In the genomic region with DNA sequence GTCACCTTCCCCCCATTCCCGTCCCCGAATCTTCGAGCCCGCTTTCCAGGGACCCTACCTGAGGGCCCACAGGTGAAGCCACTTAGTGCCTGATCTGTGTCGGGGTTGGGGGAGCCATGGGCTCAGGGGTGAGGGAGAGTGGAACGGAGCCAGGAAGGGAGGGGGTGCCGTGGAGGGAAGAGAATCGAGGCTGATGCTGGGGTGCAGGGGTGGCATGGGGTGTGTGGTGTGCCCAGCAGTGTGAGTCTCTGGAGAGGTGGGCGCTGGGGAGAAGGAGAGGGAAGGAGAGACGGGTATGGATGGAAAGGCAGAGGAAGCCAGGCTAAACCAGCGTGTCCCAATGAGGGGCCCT, we compare ENCODE assay signal across 9 cellular contexts. TPM values are rescaled to one million over a fixed set of nuclear protein-coding genes. Genes with fewer than 3 reads are reported as not detected.
A peak's percentile ranks its signal among the peaks of the same experiment; 100 is the strongest.
DNase-seq lines count a peak whose midpoint lies in the region; ATAC-seq and TF ChIP-seq lines count a peak whose summit lies in the region.
"Had no signal": no experiment of that assay in that cellular context is flagged by ENCODE, and none has a peak within 500 bp of the region (broad histone marks: within the 10 kb centered on the region; RNA-seq: fewer than 3 reads in every experiment).

No MANE protein-coding gene starts in this region.

- POLR2A ChIA-PET in activated CD8-positive, alpha-beta T cell treated with anti-CD3 and anti-CD28 coated beads for 36 hours (lab: Charles Lee): no interaction called here

- no peak for TF ChIP-seq CTCF in H9 (conservative IDR thresholded peaks at IDR 0.05)
- TF ChIP-seq CTCF in activated CD8-positive, alpha-beta T cell treated with anti-CD3 and anti-CD28 coated beads for 36 hours (IDR thresholded peaks at IDR 0.05): no peak
- TF ChIP-seq CTCF in right lobe of liver (IDR thresholded peaks at IDR 0.05): no peak
- TF ChIP-seq CTCF in spleen (IDR thresholded peaks at IDR 0.05 in 8 of 11, conservative IDR thresholded peaks at IDR 0.05 in 3 of 11): no peak

- no peak overlapping the region for H4K91ac ChIP-seq in H9 (ENCODE audit: insufficient read length, low read depth, low read length)

- H2BK120ac ChIP-seq in H9 (ENCODE audit: low read depth, low read length, poor library complexity, severe bottlenecking): no peak overlapping the region

- H3K4ac ChIP-seq in H9 (ENCODE audit: low read depth, low read length): no peak overlapping the region

- H2BK12ac ChIP-seq in H9 (ENCODE audit: insufficient read length, low read depth, low read length): no peak overlapping the region

- no peak overlapping the region for H3K9ac ChIP-seq in H9 (ENCODE audit: extremely low read depth, insufficient read length, low read length)

- peak; percentile 18 for ATAC-seq in activated CD8-positive, alpha-beta T cell treated with anti-CD3 and anti-CD28 coated beads for 36 hours
- no peak for ATAC-seq in right lobe of liver

- H3K27ac ChIP-seq in H9 (ENCODE audit: insufficient read length, low read depth, low read length) (no peak overlapping the region), right lobe of liver (peak overlapping the region; percentile 80 to 97 (median 84)), spleen (peak overlapping the region; percentile 15 to 82 (median 78))

- H3K4me3 Mint-ChIP-seq in H9: peak overlapping the region; percentile 51 to 56; a peak in 4 of 5 replicates
- H3K4me3 Mint-ChIP-seq in activated CD8-positive, alpha-beta T cell treated with anti-CD3 and anti-CD28 coated beads for 36 hours: peak overlapping the region; percentile 56
- H3K4me3 Mint-ChIP-seq in activated T-helper 2 cell treated with anti-CD3 and anti-CD28 coated beads, Interferon-gamma antibody, Interleukin-2, Interleukin-4, amounts not matched to agents 10 μg/mL and 5 μg/mL and 100 μg/mL, durations not matched to agents 14 hours and 24 hours and 36 hours (ENCODE audit: low read depth): no peak overlapping the region

- peaks cover 4% of the 10 kb centered on the region; the same call in 1 of the 2 replicates for H3K4me1 ChIP-seq in H9 (ENCODE audit: insufficient read depth, low read length)
- peaks cover 0 to 39% (median 14%) of the 10 kb centered on the region in 4 donors for H3K4me1 ChIP-seq in right lobe of liver
- H3K4me1 ChIP-seq in spleen: peaks cover 44 to 85% (median 68%) of the 10 kb centered on the region in 6 donors

- no peak overlapping the region for H2BK20ac ChIP-seq in H9 (ENCODE audit: low read depth, low read length, poor library complexity, severe bottlenecking)

- H4K5ac ChIP-seq in H9 (ENCODE audit: insufficient read length, low read depth, low read length): no peak overlapping the region

- no peaks in the 10 kb centered on the region; a peak in 3 of 7 replicates for H3K36me3 Mint-ChIP-seq in H9 (ENCODE audit: insufficient read depth in 1 of 3, low read depth in 3 of 3)
- no peaks in the 10 kb centered on the region for H3K36me3 Mint-ChIP-seq in activated CD8-positive, alpha-beta T cell treated with anti-CD3 and anti-CD28 coated beads for 36 hours (ENCODE audit: low read depth)
- no peaks in the 10 kb centered on the region for H3K36me3 Mint-ChIP-seq in activated T-helper 2 cell treated with anti-CD3 and anti-CD28 coated beads, Interferon-gamma antibody, Interleukin-2, Interleukin-4, amounts not matched to agents 10 μg/mL and 5 μg/mL and 100 μg/mL, durations not matched to agents 14 hours and 24 hours and 36 hours (ENCODE audit: low read depth)

- peaks cover 35 to 50% of the 10 kb centered on the region in 2 experiments for H3K4me1 Mint-ChIP-seq in H9
- H3K4me1 Mint-ChIP-seq in activated CD8-positive, alpha-beta T cell treated with anti-CD3 and anti-CD28 coated beads for 36 hours (ENCODE audit: low read depth): peaks cover 11% of the 10 kb centered on the region
- peaks cover 4% of the 10 kb centered on the region for H3K4me1 Mint-ChIP-seq in activated T-helper 2 cell treated with anti-CD3 and anti-CD28 coated beads, Interferon-gamma antibody, Interleukin-2, Interleukin-4, amounts not matched to agents 10 μg/mL and 5 μg/mL and 100 μg/mL, durations not matched to agents 14 hours and 24 hours and 36 hours (ENCODE audit: low read depth)

- no CpG with 5 or more reads among the region's 11 CpGs for WGBS in H9 (ENCODE audit: extremely low coverage, insufficient read length, low lambda C conversion rate)
- WGBS in right lobe of liver (ENCODE audit: insufficient coverage, low coverage, low lambda C conversion rate, missing lambda C conversion rate): 14% methylated on average over 11 of the region's 11 CpGs
- 7 to 16% (median 11%) methylated on average over 11 of the region's 11 CpGs for WGBS in spleen, 5 donors

- H2AK5ac ChIP-seq in H9 (ENCODE audit: insufficient read length, low read length): no peak overlapping the region

- DNase-seq in H9: no peak
- no peak for DNase-seq in activated CD8-positive, alpha-beta T cell treated with anti-CD3 and anti-CD28 coated beads for 36 hours
- peak in 1 of 3 donors; percentile 73 for DNase-seq in right lobe of liver
- DNase-seq in spleen: no peak
- DNase-seq in activated T-helper 2 cell treated with anti-CD3 and anti-CD28 coated beads, Interferon-gamma antibody, Interleukin-2, Interleukin-4, amounts not matched to agents 10 μg/mL and 5 μg/mL and 100 μg/mL, durations not matched to agents 14 hours and 24 hours and 36 hours (ENCODE audit: low spot score): no peak
- no peak for DNase-seq in GM19238 (ENCODE audit: insufficient read length, low spot score)
- DNase-seq in posterior cingulate gyrus: no peak
- DNase-seq in activated CD4-positive, alpha-beta T cell treated with anti-CD3 and anti-CD28 coated beads, Interleukin-2, amount 50 U/mL, for 1 hour: no peak
- DNase-seq: GDM1 had no signal

- intact Hi-C loops in activated CD8-positive, alpha-beta T cell treated with anti-CD3 and anti-CD28 coated beads for 36 hours (cut with micrococcal nuclease): no loop called here
- intact Hi-C loops in right lobe of liver (cut with DNase I) (loop anchor here in 1 of 2 donors (5.0 kb wide), 1 partner anchor 97 kb away; a partner anchor contains a TSS), spleen (cut with DNase I; ENCODE audit: low total_unique reads) (no loop called here), posterior cingulate gyrus (cut with DNase I) (loop anchor here (5.0 to 10.0 kb wide), 2 partner anchors 54 to 97 kb away; a partner anchor contains a TSS)
- intact Hi-C loops in activated T-helper 2 cell treated with anti-CD3 and anti-CD28 coated beads, Interferon-gamma antibody, Interleukin-2, Interleukin-4, amounts not matched to agents 10 μg/mL and 5 μg/mL and 100 μg/mL, durations not matched to agents 14 hours and 24 hours and 36 hours (cut with micrococcal nuclease): no loop called here

- H3K9me3 ChIP-seq in H9 (ENCODE audit: control insufficient read depth, low read depth, low read length) (no peaks in the 10 kb centered on the region), right lobe of liver (no peaks in the 10 kb centered on the region), spleen (no peaks in the 10 kb centered on the region)

- peaks cover 10% of the 10 kb centered on the region for H3K23me2 ChIP-seq in H9 (ENCODE audit: insufficient read length, low read depth, low read length, poor library complexity, severe bottlenecking)

- no peak overlapping the region for H3K56ac ChIP-seq in H9 (ENCODE audit: insufficient read length, low read depth, low read length)

- no peaks in the 10 kb centered on the region for H3K27me3 ChIP-seq in H9 (ENCODE audit: insufficient read depth, low read length)
- no peaks in the 10 kb centered on the region for H3K27me3 ChIP-seq in right lobe of liver
- peaks cover 0 to 25% (median 0%) of the 10 kb centered on the region in 7 donors for H3K27me3 ChIP-seq in spleen (replicated peaks in 1 of 7)

- CTCF ChIA-PET in activated CD8-positive, alpha-beta T cell treated with anti-CD3 and anti-CD28 coated beads for 36 hours (lab: Charles Lee): no interaction called here

- H3K18ac ChIP-seq in H9 (ENCODE audit: insufficient read length, low read depth, low read length): peak overlapping the region; percentile 48

- H3K27me3 Mint-ChIP-seq in H9 (ENCODE audit: low read depth): peaks cover 2% of the 10 kb centered on the region; the same call in 1 of the 2 replicates
- H3K27me3 Mint-ChIP-seq in activated CD8-positive, alpha-beta T cell treated with anti-CD3 and anti-CD28 coated beads for 36 hours: peaks cover 6% of the 10 kb centered on the region
- H3K27me3 Mint-ChIP-seq in activated T-helper 2 cell treated with anti-CD3 and anti-CD28 coated beads, Interferon-gamma antibody, Interleukin-2, Interleukin-4, amounts not matched to agents 10 μg/mL and 5 μg/mL and 100 μg/mL, durations not matched to agents 14 hours and 24 hours and 36 hours (ENCODE audit: low read depth): peaks cover 15% of the 10 kb centered on the region

- no peaks in the 10 kb centered on the region for H3K79me1 ChIP-seq in H9 (ENCODE audit: insufficient read depth, low read depth, low read length, poor library complexity, severe bottlenecking)

- no peak overlapping the region for H2BK15ac ChIP-seq in H9 (ENCODE audit: low read depth, low read length)

- H3K4me2 ChIP-seq in H9 (ENCODE audit: insufficient read depth, insufficient read length, low read length): no peak overlapping the region

- peaks cover 3% of the 10 kb centered on the region for H4K20me1 ChIP-seq in H9 (ENCODE audit: control insufficient read depth, insufficient read depth, insufficient read length)

- no peaks in the 10 kb centered on the region for H3K9me3 Mint-ChIP-seq in H9
- no peaks in the 10 kb centered on the region for H3K9me3 Mint-ChIP-seq in activated CD8-positive, alpha-beta T cell treated with anti-CD3 and anti-CD28 coated beads for 36 hours
- no peaks in the 10 kb centered on the region for H3K9me3 Mint-ChIP-seq in activated T-helper 2 cell treated with anti-CD3 and anti-CD28 coated beads, Interferon-gamma antibody, Interleukin-2, Interleukin-4, amounts not matched to agents 10 μg/mL and 5 μg/mL and 100 μg/mL, durations not matched to agents 14 hours and 24 hours and 36 hours

- no peak overlapping the region for H2BK5ac ChIP-seq in H9 (ENCODE audit: insufficient read length, low read length)

- no peak overlapping the region for H2AFZ ChIP-seq in H9 (ENCODE audit: low read length)

- TF ChIP-seq POLR2A in right lobe of liver (IDR thresholded peaks at IDR 0.05): peak; percentile 5
- TF ChIP-seq POLR2A in spleen (IDR thresholded peaks at IDR 0.05): no peak

- no peaks in the 10 kb centered on the region for H3K79me2 ChIP-seq in H9 (ENCODE audit: insufficient read depth, low read length)

- peak overlapping the region; percentile 77 to 91 (median 91); a peak in 5 of 7 replicates for H3K27ac Mint-ChIP-seq in H9
- peak overlapping the region; percentile 69 for H3K27ac Mint-ChIP-seq in activated CD8-positive, alpha-beta T cell treated with anti-CD3 and anti-CD28 coated beads for 36 hours
- no peak overlapping the region for H3K27ac Mint-ChIP-seq in activated T-helper 2 cell treated with anti-CD3 and anti-CD28 coated beads, Interferon-gamma antibody, Interleukin-2, Interleukin-4, amounts not matched to agents 10 μg/mL and 5 μg/mL and 100 μg/mL, durations not matched to agents 14 hours and 24 hours and 36 hours

- H3T11ph ChIP-seq in H9 (ENCODE audit: low read length): no peak overlapping the region

- no peaks in the 10 kb centered on the region for H3K36me3 ChIP-seq in right lobe of liver
- no peaks in the 10 kb centered on the region for H3K36me3 ChIP-seq in spleen

- no peak overlapping the region for H4K8ac ChIP-seq in H9 (replicated peaks; ENCODE audit: insufficient read length, low read depth, low read length)

- peak overlapping the region; percentile 60 for H3K14ac ChIP-seq in H9 (ENCODE audit: insufficient read depth, low read length)

- no peak overlapping the region for H3K23ac ChIP-seq in H9 (ENCODE audit: insufficient read length, low read depth, low read length)

- peak overlapping the region in 2 of 3 donors; percentile 11 to 81 for H3K4me3 ChIP-seq in right lobe of liver
- peak overlapping the region in 5 of 8 donors; percentile 9 to 60 (median 28) for H3K4me3 ChIP-seq in spleen

RNA-seq across cellular contexts. Expression of a gene that starts 1.1 kb away (rescaled TPM):
- total RNA-seq in H9 (2021) (9.3 and 10.6 TPM in 2 replicates), right lobe of liver (100 to 1,000 TPM; 285 to 486 (median 374) TPM), spleen (1 to 10 TPM; 1.0 to 4.3 (median 2.4) TPM)
- under 1 TPM in 1 of 2 experiments, not detected in 1; 0.11 TPM for total RNA-seq in activated CD8-positive, alpha-beta T cell treated with anti-CD3 and anti-CD28 coated beads for 36 hours
- polyA plus RNA-seq in spleen: 1 to 10 TPM in 2 of 3 donors, under 1 TPM in 1; 0.86 to 2.4 (median 1.1) TPM
- total RNA-seq in activated T-helper 2 cell treated with anti-CD3 and anti-CD28 coated beads, Interferon-gamma antibody, Interleukin-2, Interleukin-4, amounts not matched to agents 10 μg/mL and 5 μg/mL and 100 μg/mL, durations not matched to agents 14 hours and 24 hours and 36 hours: 0.07 and 0.11 TPM in 2 replicates

RNA-seq across cellular contexts. Expression of a gene that starts 10.2 kb away (rescaled TPM):
- total RNA-seq in H9 (2021) (3.8 TPM in 2 replicates), right lobe of liver (1 to 10 TPM; 2.6 to 4.9 (median 3.6) TPM), spleen (10 to 100 TPM; 11.3 to 28.1 (median 16.7) TPM)
- under 1 TPM; 0.63 to 0.90 TPM for total RNA-seq in activated CD8-positive, alpha-beta T cell treated with anti-CD3 and anti-CD28 coated beads for 36 hours
- 1 to 10 TPM; 3.7 to 7.4 (median 5.9) TPM for polyA plus RNA-seq in spleen
- 2.7 and 3.6 TPM in 2 replicates for total RNA-seq in activated T-helper 2 cell treated with anti-CD3 and anti-CD28 coated beads, Interferon-gamma antibody, Interleukin-2, Interleukin-4, amounts not matched to agents 10 μg/mL and 5 μg/mL and 100 μg/mL, durations not matched to agents 14 hours and 24 hours and 36 hours

RNA-seq across cellular contexts. Expression of a gene that starts 40.3 kb away (rescaled TPM):
- total RNA-seq in H9 (2021) (125 and 126 TPM in 2 replicates), right lobe of liver (10 to 100 TPM; 10.4 to 34.8 (median 15.4) TPM), spleen (100 to 1,000 TPM in 5 of 7 donors, 10 to 100 TPM in 2; 80.3 to 177 (median 118) TPM)
- total RNA-seq in activated CD8-positive, alpha-beta T cell treated with anti-CD3 and anti-CD28 coated beads for 36 hours: 100 to 1,000 TPM; 128 to 134 TPM
- 10 to 100 TPM; 30.0 to 63.2 (median 30.4) TPM for polyA plus RNA-seq in spleen
- 260 TPM in 2 replicates for total RNA-seq in activated T-helper 2 cell treated with anti-CD3 and anti-CD28 coated beads, Interferon-gamma antibody, Interleukin-2, Interleukin-4, amounts not matched to agents 10 μg/mL and 5 μg/mL and 100 μg/mL, durations not matched to agents 14 hours and 24 hours and 36 hours

Comparison
In these comparisons a context has a peak if more than half of its experiments do, and no peak if none do; other contexts are left out.
1. RNA of a gene that starts 1.1 kb away (total RNA-seq): 285 to 486 TPM in right lobe of liver; 9.3 to 10.6 TPM in H9, 1.0 to 4.3 TPM in spleen, 0.11 TPM in activated CD8-positive, alpha-beta T cell treated with anti-CD3 and anti-CD28 coated beads for 36 hours and 0.07 to 0.11 TPM in activated T-helper 2 cell treated with anti-CD3 and anti-CD28 coated beads, Interferon-gamma antibody, Interleukin-2, Interleukin-4, amounts not matched to agents 10 μg/mL and 5 μg/mL and 100 μg/mL, durations not matched to agents 14 hours and 24 hours and 36 hours; every median in the first group is over 10 times any median in the second.